In genomic region chr9:136249881-136250559, GRCh38 we compare ENCODE assay signal across 2 cellular contexts.
TF ChIP-seq lines count a peak whose summit lies in the region.

No MANE protein-coding gene starts in this region.

TF ChIP-seq in HEK293T, 16 proteins besides CTCF, POLR2A, EP300 and RAD21 (continued from another document):
- TF ChIP-seq PKNOX1 (IDR thresholded peaks at IDR 0.05) (0 out of 2 replicates have a peak, but pooled peaks have one; percentile 10), FOXA1 (IDR thresholded peaks at IDR 0.05) (no peak), BHLHE40 (IDR thresholded peaks at IDR 0.05; ENCODE audit: borderline replicate concordance) (no peak), SUZ12 (IDR thresholded peaks at IDR 0.05) (no peak), SP1 (IDR thresholded peaks at IDR 0.05) (no peak), FOXM1 (IDR thresholded peaks at IDR 0.05; ENCODE audit: borderline replicate concordance) (no peak), CTBP1 (IDR thresholded peaks at IDR 0.05; ENCODE audit: borderline replicate concordance) (no peak), TARDBP (IDR thresholded peaks at IDR 0.05) (no peak), ELF4 (IDR thresholded peaks at IDR 0.05) (no peak), L3MBTL2 (conservative IDR thresholded peaks at IDR 0.05) (peak; percentile 72), HDGF (IDR thresholded peaks at IDR 0.05; ENCODE audit: borderline replicate concordance) (no peak), LEF1 (IDR thresholded peaks at IDR 0.05; ENCODE audit: borderline replicate concordance) (no peak), FOXK2 (IDR thresholded peaks at IDR 0.05) (no peak), NFRKB (IDR thresholded peaks at IDR 0.05) (no peak), ZNF384 (IDR thresholded peaks at IDR 0.05) (no peak)

TF ChIP-seq in K562, 482 proteins besides CTCF, POLR2A, EP300 and RAD21 (continued from another document and continues in another):
- TF ChIP-seq HBP1 (CRISPR knock-in tag; IDR thresholded peaks at IDR 0.05), result no peak
- TF ChIP-seq KDM1A (IDR thresholded peaks at IDR 0.05), result peak; percentile 77 to 85
- TF ChIP-seq NELFE (IDR thresholded peaks at IDR 0.05; ENCODE audit: insufficient read depth, insufficient read length), result no peak
- no peak for TF ChIP-seq CBFB (CRISPR knock-in tag; IDR thresholded peaks at IDR 0.05)
- TF ChIP-seq IFI16 (CRISPR knock-in tag; IDR thresholded peaks at IDR 0.05), result no peak
- no peak for TF ChIP-seq NFYB (IDR thresholded peaks at IDR 0.05; ENCODE audit: extremely low read depth, insufficient read length)
- TF ChIP-seq ATF1 (CRISPR knock-in tag; IDR thresholded peaks at IDR 0.05), result no peak
- TF ChIP-seq ATF1 (tag; IDR thresholded peaks at IDR 0.05), result peak; percentile 49; the same call in 1 of the 2 replicates
- no peak for TF ChIP-seq NEUROD1 (IDR thresholded peaks at IDR 0.05; ENCODE audit: borderline replicate concordance, low read depth, low read length, partially characterized antibody)
- TF ChIP-seq MYC (IDR thresholded peaks at IDR 0.05; ENCODE audit: low read depth, low read length), result peak; percentile 76
- no peak for TF ChIP-seq MYC (CRISPR knock-in tag; IDR thresholded peaks at IDR 0.05; ENCODE audit: borderline replicate concordance, low read depth)
- TF ChIP-seq TFAP4 (CRISPR knock-in tag; IDR thresholded peaks at IDR 0.05; ENCODE audit: borderline replicate concordance), result peak; percentile 83
- no peak for TF ChIP-seq ZNF444 (CRISPR knock-in tag; IDR thresholded peaks at IDR 0.05)
- peak; percentile 71 for TF ChIP-seq MGA (IDR thresholded peaks at IDR 0.05)
- TF ChIP-seq SRF (CRISPR knock-in tag; IDR thresholded peaks at IDR 0.05), result no peak
- TF ChIP-seq SETDB1 (IDR thresholded peaks at IDR 0.05; ENCODE audit: low read length), result no peak
- TF ChIP-seq ZNF280B (CRISPR knock-in tag; IDR thresholded peaks at IDR 0.05), result no peak
- peak; percentile 80 for TF ChIP-seq USF1 (CRISPR knock-in tag; IDR thresholded peaks at IDR 0.05)
- no peak for TF ChIP-seq CREB1 (IDR thresholded peaks at IDR 0.05)
- TF ChIP-seq CREB1 (CRISPR knock-in tag; IDR thresholded peaks at IDR 0.05), result peak; percentile 63; the same call in 1 of the 2 replicates
- TF ChIP-seq HMG20A (CRISPR knock-in tag; conservative IDR thresholded peaks at IDR 0.05), result no peak
- TF ChIP-seq L3MBTL2 (IDR thresholded peaks at IDR 0.05), result peak; percentile 87
- TF ChIP-seq U2AF2 (optimal IDR thresholded peaks at IDR 0.05; ENCODE audit: low read depth, low read length), result no peak
- TF ChIP-seq ZNF184 (CRISPR knock-in tag; IDR thresholded peaks at IDR 0.05), result no peak
- TF ChIP-seq SP2 (IDR thresholded peaks at IDR 0.05; ENCODE audit: extremely low read depth, low read depth, low read length, poor library complexity, severe bottlenecking), result no peak
- no peak for TF ChIP-seq TRIM25 (IDR thresholded peaks at IDR 0.05; ENCODE audit: borderline replicate concordance)
- TF ChIP-seq RREB1 (CRISPR knock-in tag; IDR thresholded peaks at IDR 0.05), result no peak
- TF ChIP-seq NFE2L1 (tag; IDR thresholded peaks at IDR 0.05; ENCODE audit: borderline replicate concordance, low read depth), result no peak
- TF ChIP-seq ZNF239 (CRISPR knock-in tag; IDR thresholded peaks at IDR 0.05), result no peak
- TF ChIP-seq ADNP (tag; IDR thresholded peaks at IDR 0.05), result no peak
